13 cellular contexts compared by ENCODE assay signal in genomic region chr11:64444838-64445441, GRCh38.
DNase-seq lines count a peak whose midpoint lies in the region; ATAC-seq, FAIRE-seq and TF ChIP-seq lines count a peak whose summit lies in the region.
"Had no signal": no experiment of that assay in that cellular context is flagged by ENCODE, and none has a peak within 500 bp of the region (broad histone marks: within the 10 kb centered on the region; RNA-seq: fewer than 3 reads in every experiment).

No MANE protein-coding gene starts in this region.

- peaks cover 4% of the 10 kb centered on the region for H3K9me3 Mint-ChIP-seq in astrocyte (ENCODE audit: unreplicated experiment)
- H3K9me3 Mint-ChIP-seq: activated T-cell treated with anti-CD3 and anti-CD28 coated beads, Interleukin-2, amount 50 U/mL, for 72 hours; dendritic cell treated with granulocyte-macrophage colony-stimulating factor and Interleukin-4, amounts not matched to agents 40 ng/mL and 50 ng/mL, for 4 days; nephron; type B pancreatic cell had no signal

- no peaks in the 10 kb centered on the region for H3K79me2 ChIP-seq in astrocyte (ENCODE audit: insufficient read depth, low read length)

- DNase-seq in DMS53 (lab: John Stamatoyannopoulos, UW) (peak; percentile 7), DMS53 treated with DMSO at 0.1 percent for 48 hours (lab: John Stamatoyannopoulos, UW; ENCODE audit: unreplicated experiment) (no peak), HT1080 (ENCODE audit: low read depth) (peak; percentile 42), astrocyte (ENCODE audit: low read depth) (peak; percentile 4), left kidney (ENCODE audit: low read depth, low spot score) (peak; percentile 78)
- DNase-seq in activated naive CD4-positive, alpha-beta T cell treated with anti-CD3 and anti-CD28 coated beads, Interleukin-2, amount 50 U/mL, for 16 hours: no peak
- DNase-seq: activated T-cell treated with anti-CD3 and anti-CD28 coated beads, Interleukin-2, amount 50 U/mL, for 72 hours; NCI-H1436 treated with DMSO at 0.1 percent for 48 hours had no signal

- no peak overlapping the region for H3K4me2 ChIP-seq in astrocyte (ENCODE audit: low read length)

- peaks cover 2% of the 10 kb centered on the region for H3K36me3 Mint-ChIP-seq in astrocyte (ENCODE audit: low read depth, unreplicated experiment)
- H3K36me3 Mint-ChIP-seq: type B pancreatic cell had no signal

- no peak overlapping the region for H3K27ac Mint-ChIP-seq in astrocyte (ENCODE audit: unreplicated experiment)
- H3K27ac Mint-ChIP-seq: activated T-cell treated with anti-CD3 and anti-CD28 coated beads, Interleukin-2, amount 50 U/mL, for 72 hours; dendritic cell treated with granulocyte-macrophage colony-stimulating factor and Interleukin-4, amounts not matched to agents 40 ng/mL and 50 ng/mL, for 4 days; type B pancreatic cell had no signal

- H3K4me3 ChIP-seq in astrocyte (ENCODE audit: insufficient read depth, low read depth, low read length): no peak overlapping the region

- peaks cover 53% of the 10 kb centered on the region for H3K27me3 Mint-ChIP-seq in astrocyte (ENCODE audit: low read depth, unreplicated experiment)

- peaks cover 9% of the 10 kb centered on the region for H3K4me1 ChIP-seq in astrocyte (ENCODE audit: insufficient read depth, low read length)

- no peak for TF ChIP-seq CTCF in astrocyte (IDR thresholded peaks at IDR 0.05; ENCODE audit: insufficient read depth, low read depth, low read length)

- ATAC-seq in GM21529 (IDR thresholded peaks at IDR 0.05; ENCODE audit: unreplicated experiment) (no peak), HG02588 (IDR thresholded peaks at IDR 0.05; ENCODE audit: unreplicated experiment) (no peak)
- ATAC-seq: activated T-cell treated with anti-CD3 and anti-CD28 coated beads, Interleukin-2, amount 50 U/mL, for 72 hours had no signal

- H3K4me1 Mint-ChIP-seq in astrocyte (ENCODE audit: low read depth, unreplicated experiment): peaks cover 6% of the 10 kb centered on the region

- H3K9ac ChIP-seq in astrocyte (ENCODE audit: low read length): no peak overlapping the region

- H3K4me3 Mint-ChIP-seq in astrocyte (ENCODE audit: unreplicated experiment): no peak overlapping the region
- H3K4me3 Mint-ChIP-seq: activated T-cell treated with anti-CD3 and anti-CD28 coated beads, Interleukin-2, amount 50 U/mL, for 72 hours; dendritic cell treated with granulocyte-macrophage colony-stimulating factor and Interleukin-4, amounts not matched to agents 40 ng/mL and 50 ng/mL, for 4 days; nephron; type B pancreatic cell had no signal

- no peak for FAIRE-seq in astrocyte (lab: Jason Lieb, UNC)

- H4K20me1 ChIP-seq in astrocyte (ENCODE audit: insufficient read depth, low read length): no peaks in the 10 kb centered on the region

- peaks cover 12% of the 10 kb centered on the region for H3K27me3 ChIP-seq in astrocyte (ENCODE audit: insufficient read depth, low read length)

- H3K36me3 ChIP-seq in astrocyte (ENCODE audit: insufficient read depth, low read length): no peaks in the 10 kb centered on the region

- no peaks in the 10 kb centered on the region for H3K9me3 ChIP-seq in astrocyte (ENCODE audit: insufficient read depth, low read depth, low read length)

- no peak overlapping the region for H2AFZ ChIP-seq in astrocyte (ENCODE audit: low read depth, low read length)

- H3K27ac ChIP-seq in astrocyte (ENCODE audit: low read depth, low read length): no peak overlapping the region

Comparison
In these comparisons a context has a peak if more than half of its experiments do, and no peak if none do; other contexts are left out.
1. DNase-seq: peak in DMS53 (single experiment), HT1080 (single experiment), astrocyte (single experiment) and left kidney (single experiment); none in DMS53 treated with DMSO at 0.1 percent for 48 hours (single experiment) and activated naive CD4-positive, alpha-beta T cell treated with anti-CD3 and anti-CD28 coated beads, Interleukin-2, amount 50 U/mL, for 16 hours (single experiment).